ENCODE assay signal across 1 cellular context in genomic region chr17:63833026-63833740, GRCh38.
TF ChIP-seq lines count a peak whose summit lies in the region.

No MANE protein-coding gene starts in this region.

TF ChIP-seq in GM12878, 131 proteins besides CTCF, POLR2A, EP300 and RAD21:
- no peak for TF ChIP-seq ZNF207 (IDR thresholded peaks at IDR 0.05; ENCODE audit: borderline replicate concordance)
- TF ChIP-seq CHD2 (IDR thresholded peaks at IDR 0.05; ENCODE audit: borderline replicate concordance, low read depth, low read length), result no peak
- no peak for TF ChIP-seq SMC3 (IDR thresholded peaks at IDR 0.05; ENCODE audit: borderline replicate concordance, low read length)
- TF ChIP-seq EZH2 (IDR thresholded peaks at IDR 0.05; ENCODE audit: borderline replicate concordance, control insufficient read depth, low read depth, low read length), result no peak
- no peak for TF ChIP-seq ZNF384 (IDR thresholded peaks at IDR 0.05; ENCODE audit: borderline replicate concordance, low read depth, low read length)
- TF ChIP-seq CBFB (IDR thresholded peaks at IDR 0.05; ENCODE audit: low read depth), result no peak
- no peak for TF ChIP-seq SKIL (IDR thresholded peaks at IDR 0.05; ENCODE audit: low read depth, poor library complexity, severe bottlenecking)
- TF ChIP-seq ZBTB40 (IDR thresholded peaks at IDR 0.05; ENCODE audit: borderline replicate concordance), result no peak
- no peak for TF ChIP-seq ATF3 (IDR thresholded peaks at IDR 0.05; ENCODE audit: borderline replicate concordance, extremely low read depth, low read depth, low read length)
- no peak for TF ChIP-seq BACH1 (IDR thresholded peaks at IDR 0.05; ENCODE audit: borderline replicate concordance)
- no peak for TF ChIP-seq SIX5 (IDR thresholded peaks at IDR 0.05; ENCODE audit: low read depth, low read length, severe bottlenecking)
